ENCODE assay signal across 1 cellular context in the genomic region with DNA sequence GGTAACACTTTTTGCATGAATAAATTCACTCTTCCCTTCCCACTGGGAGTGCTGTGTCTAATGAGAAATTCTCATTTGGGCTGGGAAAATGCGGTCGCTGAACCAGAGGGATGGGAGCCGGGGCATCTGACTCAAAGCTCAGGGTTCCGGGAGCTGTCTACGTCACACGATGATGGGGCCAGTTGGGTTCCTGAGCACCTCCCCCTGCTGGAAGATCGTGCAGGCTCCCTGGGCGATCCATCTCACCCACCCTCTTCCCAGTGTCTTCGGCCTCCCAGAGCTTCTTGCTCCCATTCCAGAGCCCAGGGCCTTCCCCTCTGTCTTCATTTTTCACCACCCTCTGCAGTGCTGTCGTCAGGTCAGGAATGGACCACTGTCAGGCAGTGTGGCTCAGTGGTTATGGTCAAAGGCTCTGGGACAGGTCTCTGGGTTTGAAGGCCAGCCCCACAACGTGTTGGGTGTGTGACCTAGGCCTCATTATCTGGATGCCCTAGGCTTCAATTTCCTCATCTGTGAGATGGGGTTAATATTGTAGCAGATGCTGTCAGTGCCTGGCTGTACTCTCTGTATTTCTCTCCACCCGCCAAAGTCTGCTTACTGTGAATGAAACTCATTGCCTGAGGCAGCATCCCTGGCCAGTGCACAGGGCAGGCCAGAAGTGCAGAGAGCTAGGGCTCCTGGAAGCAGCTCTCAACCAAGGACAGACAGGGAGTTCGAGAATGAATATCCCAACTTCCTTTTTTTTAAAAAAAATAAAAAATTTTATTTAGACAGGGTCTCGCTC.
TF ChIP-seq lines count a peak whose summit lies in the region.

No MANE protein-coding gene starts in this region.

TF ChIP-seq in SK-N-SH, 30 proteins besides CTCF, POLR2A, EP300 and RAD21 (continued from another document):
- TF ChIP-seq, protein P1, sequence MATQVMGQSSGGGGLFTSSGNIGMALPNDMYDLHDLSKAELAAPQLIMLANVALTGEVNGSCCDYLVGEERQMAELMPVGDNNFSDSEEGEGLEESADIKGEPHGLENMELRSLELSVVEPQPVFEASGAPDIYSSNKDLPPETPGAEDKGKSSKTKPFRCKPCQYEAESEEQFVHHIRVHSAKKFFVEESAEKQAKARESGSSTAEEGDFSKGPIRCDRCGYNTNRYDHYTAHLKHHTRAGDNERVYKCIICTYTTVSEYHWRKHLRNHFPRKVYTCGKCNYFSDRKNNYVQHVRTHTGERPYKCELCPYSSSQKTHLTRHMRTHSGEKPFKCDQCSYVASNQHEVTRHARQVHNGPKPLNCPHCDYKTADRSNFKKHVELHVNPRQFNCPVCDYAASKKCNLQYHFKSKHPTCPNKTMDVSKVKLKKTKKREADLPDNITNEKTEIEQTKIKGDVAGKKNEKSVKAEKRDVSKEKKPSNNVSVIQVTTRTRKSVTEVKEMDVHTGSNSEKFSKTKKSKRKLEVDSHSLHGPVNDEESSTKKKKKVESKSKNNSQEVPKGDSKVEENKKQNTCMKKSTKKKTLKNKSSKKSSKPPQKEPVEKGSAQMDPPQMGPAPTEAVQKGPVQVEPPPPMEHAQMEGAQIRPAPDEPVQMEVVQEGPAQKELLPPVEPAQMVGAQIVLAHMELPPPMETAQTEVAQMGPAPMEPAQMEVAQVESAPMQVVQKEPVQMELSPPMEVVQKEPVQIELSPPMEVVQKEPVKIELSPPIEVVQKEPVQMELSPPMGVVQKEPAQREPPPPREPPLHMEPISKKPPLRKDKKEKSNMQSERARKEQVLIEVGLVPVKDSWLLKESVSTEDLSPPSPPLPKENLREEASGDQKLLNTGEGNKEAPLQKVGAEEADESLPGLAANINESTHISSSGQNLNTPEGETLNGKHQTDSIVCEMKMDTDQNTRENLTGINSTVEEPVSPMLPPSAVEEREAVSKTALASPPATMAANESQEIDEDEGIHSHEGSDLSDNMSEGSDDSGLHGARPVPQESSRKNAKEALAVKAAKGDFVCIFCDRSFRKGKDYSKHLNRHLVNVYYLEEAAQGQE (IDR thresholded peaks at IDR 0.05; ENCODE audit: low read depth, low read length), result no peak
- TF ChIP-seq RCOR1 (IDR thresholded peaks at IDR 0.05; ENCODE audit: low read length) (peak; percentile 72), FOXM1 (IDR thresholded peaks at IDR 0.05; ENCODE audit: low read depth) (no peak), SMC3 (IDR thresholded peaks at IDR 0.05; ENCODE audit: low read depth, low read length) (no peak), JUND (IDR thresholded peaks at IDR 0.05) (no peak), CHD2 (IDR thresholded peaks at IDR 0.05; ENCODE audit: low read length, partially characterized antibody) (peak; percentile 25)
- TF ChIP-seq, protein P2, sequence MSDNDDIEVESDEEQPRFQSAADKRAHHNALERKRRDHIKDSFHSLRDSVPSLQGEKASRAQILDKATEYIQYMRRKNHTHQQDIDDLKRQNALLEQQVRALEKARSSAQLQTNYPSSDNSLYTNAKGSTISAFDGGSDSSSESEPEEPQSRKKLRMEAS (IDR thresholded peaks at IDR 0.05; ENCODE audit: low read depth), result no peak
- TF ChIP-seq, protein P3, sequence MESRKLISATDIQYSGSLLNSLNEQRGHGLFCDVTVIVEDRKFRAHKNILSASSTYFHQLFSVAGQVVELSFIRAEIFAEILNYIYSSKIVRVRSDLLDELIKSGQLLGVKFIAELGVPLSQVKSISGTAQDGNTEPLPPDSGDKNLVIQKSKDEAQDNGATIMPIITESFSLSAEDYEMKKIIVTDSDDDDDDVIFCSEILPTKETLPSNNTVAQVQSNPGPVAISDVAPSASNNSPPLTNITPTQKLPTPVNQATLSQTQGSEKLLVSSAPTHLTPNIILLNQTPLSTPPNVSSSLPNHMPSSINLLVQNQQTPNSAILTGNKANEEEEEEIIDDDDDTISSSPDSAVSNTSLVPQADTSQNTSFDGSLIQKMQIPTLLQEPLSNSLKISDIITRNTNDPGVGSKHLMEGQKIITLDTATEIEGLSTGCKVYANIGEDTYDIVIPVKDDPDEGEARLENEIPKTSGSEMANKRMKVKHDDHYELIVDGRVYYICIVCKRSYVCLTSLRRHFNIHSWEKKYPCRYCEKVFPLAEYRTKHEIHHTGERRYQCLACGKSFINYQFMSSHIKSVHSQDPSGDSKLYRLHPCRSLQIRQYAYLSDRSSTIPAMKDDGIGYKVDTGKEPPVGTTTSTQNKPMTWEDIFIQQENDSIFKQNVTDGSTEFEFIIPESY (IDR thresholded peaks at IDR 0.05; ENCODE audit: borderline replicate concordance, low read depth), result no peak
- TF ChIP-seq, protein P4, sequence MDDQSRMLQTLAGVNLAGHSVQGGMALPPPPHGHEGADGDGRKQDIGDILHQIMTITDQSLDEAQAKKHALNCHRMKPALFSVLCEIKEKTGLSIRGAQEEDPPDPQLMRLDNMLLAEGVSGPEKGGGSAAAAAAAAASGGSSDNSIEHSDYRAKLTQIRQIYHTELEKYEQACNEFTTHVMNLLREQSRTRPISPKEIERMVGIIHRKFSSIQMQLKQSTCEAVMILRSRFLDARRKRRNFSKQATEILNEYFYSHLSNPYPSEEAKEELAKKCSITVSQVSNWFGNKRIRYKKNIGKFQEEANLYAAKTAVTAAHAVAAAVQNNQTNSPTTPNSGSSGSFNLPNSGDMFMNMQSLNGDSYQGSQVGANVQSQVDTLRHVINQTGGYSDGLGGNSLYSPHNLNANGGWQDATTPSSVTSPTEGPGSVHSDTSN (IDR thresholded peaks at IDR 0.05), result no peak
